9 cellular contexts compared by ENCODE assay signal in genomic region chr21:17048974-17049373, GRCh38.
"Had no signal": no experiment of that assay in that cellular context is flagged by ENCODE, and none has a peak within 500 bp of the region (broad histone marks: within the 10 kb centered on the region; RNA-seq: fewer than 3 reads in every experiment).

No MANE protein-coding gene starts in this region.

- H3K9ac ChIP-seq: GM23248 had no signal

- ATAC-seq: HCT116, K562 had no signal

- H3K4me1 ChIP-seq: HAP-1 had no signal

- H2AFZ ChIP-seq: GM23248 had no signal

- H3K27ac ChIP-seq: GM23248 had no signal

- H3K4me3 ChIP-seq: GM23248, HAP-1, K562 had no signal

- H3K4me3 Mint-ChIP-seq: HFFc6 had no signal

- H3K36me3 ChIP-seq: HAP-1 had no signal

- DNase-seq: GM23248, GOT3, HFFc6, IMR-90 had no signal

- H3K9me3 Mint-ChIP-seq: HFFc6 had no signal

- FAIRE-seq: H54, HTR-8/SVneo, K562 had no signal

- H3K27ac Mint-ChIP-seq: HFFc6 had no signal
